9 cellular contexts compared by ENCODE assay signal in genomic region chr14:89507521-89507920, GRCh38.
DNase-seq lines count a peak whose midpoint lies in the region; ATAC-seq lines count a peak whose summit lies in the region.
"Had no signal": no experiment of that assay in that cellular context is flagged by ENCODE, and none has a peak within 500 bp of the region (broad histone marks: within the 10 kb centered on the region; RNA-seq: fewer than 3 reads in every experiment).

No MANE protein-coding gene starts in this region.

- intact Hi-C loops in posterior vena cava (cut with DNase I): no loop called here

- ATAC-seq in GM19452 (IDR thresholded peaks at IDR 0.05; ENCODE audit: unreplicated experiment) (peak; percentile 39), HG03025 (IDR thresholded peaks at IDR 0.05; ENCODE audit: low FRiP score, unreplicated experiment) (no peak)

- DNase-seq in AG20443 (ENCODE audit: low spot score) (peak; percentile 56), SW 1271 (lab: John Stamatoyannopoulos, UW) (peak; percentile 42 to 68), iris pigment epithelial cell (ENCODE audit: low read depth) (peak; percentile 86), DMS114 treated with DMSO at 0.1 percent for 48 hours (lab: John Stamatoyannopoulos, UW; ENCODE audit: unreplicated experiment) (no peak), posterior vena cava (ENCODE audit: low spot score) (no peak)
- DNase-seq in stimulated activated CD4-positive, alpha-beta T cell treated with anti-CD3 and anti-CD28 coated beads, Interleukin-2, amount 100 ng/mL, for 48 hours: no peak
- DNase-seq: activated gamma-delta T cell treated with Interleukin-2 at 50 U/mL for 16 hours had no signal

Comparison
In these comparisons a context has a peak if more than half of its experiments do, and no peak if none do; other contexts are left out.
1. DNase-seq: peak in AG20443 (single experiment), SW 1271 (2 of 2) and iris pigment epithelial cell (single experiment); none in stimulated activated CD4-positive, alpha-beta T cell treated with anti-CD3 and anti-CD28 coated beads, Interleukin-2, amount 100 ng/mL, for 48 hours (0 of 2), DMS114 treated with DMSO at 0.1 percent for 48 hours (single experiment) and posterior vena cava (single experiment).